26 cellular contexts compared by ENCODE assay signal in the genomic region with DNA sequence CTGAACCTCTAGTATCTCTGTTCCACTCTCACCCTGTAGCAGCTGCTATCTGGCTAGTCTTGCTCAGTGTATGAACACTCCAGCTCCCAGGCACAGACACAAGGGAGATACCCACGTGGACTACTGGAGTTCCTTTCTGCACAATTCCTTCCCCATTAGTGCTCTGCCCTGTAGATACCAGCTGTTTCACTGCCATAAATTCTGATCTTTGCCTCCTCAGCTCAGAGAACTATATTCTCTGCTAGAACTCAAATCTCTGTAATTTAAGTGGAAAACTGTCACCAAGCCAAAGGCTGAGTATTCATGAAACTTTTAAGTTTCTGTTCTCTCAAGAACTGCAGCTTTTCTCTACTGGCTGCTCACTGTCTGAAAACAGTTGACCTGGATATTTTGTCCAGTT.
DNase-seq lines count a peak whose midpoint lies in the region; TF ChIP-seq lines count a peak whose summit lies in the region.
"Had no signal": no experiment of that assay in that cellular context is flagged by ENCODE, and none has a peak within 500 bp of the region (broad histone marks: within the 10 kb centered on the region; RNA-seq: fewer than 3 reads in every experiment).

No MANE protein-coding gene starts in this region.

- H3K36me3 ChIP-seq in sigmoid colon (no peaks in the 10 kb centered on the region), mesendoderm (ENCODE audit: control insufficient read depth, insufficient read depth, low read length) (no peaks in the 10 kb centered on the region)
- H3K36me3 ChIP-seq: adrenal gland; BLaER1 treated with 17β-estradiol and CSF1 and Interleukin-3, amounts not matched to agents 10 nM and 100 nM; heart left ventricle had no signal

- H3K79me1 ChIP-seq in mesendoderm (ENCODE audit: low read length) = no peaks in the 10 kb centered on the region

- no peaks in the 10 kb centered on the region for H3K27me3 Mint-ChIP-seq in nephron (ENCODE audit: low read depth)
- H3K27me3 Mint-ChIP-seq: natural killer cell treated with Interleukin-12 subunit alpha and Interleukin-12 subunit beta and Interleukin-15 and Interleukin-18, amount 100 ng/mL, for 72 hours had no signal

- no peaks in the 10 kb centered on the region for H3K27me3 ChIP-seq in sigmoid colon
- H3K27me3 ChIP-seq in mesendoderm (ENCODE audit: insufficient read depth, low read length, poor library complexity) = no peaks in the 10 kb centered on the region
- H3K27me3 ChIP-seq: adrenal gland; BLaER1 treated with 17β-estradiol and CSF1 and Interleukin-3, amounts not matched to agents 10 nM and 100 nM; heart left ventricle; testis had no signal

- 22 to 63% methylated on average over 1 of the region's 1 CpG for WGBS in sigmoid colon, 2 donors
- WGBS in mesendoderm (ENCODE audit: extremely low coverage, insufficient coverage, low lambda C conversion rate) = no CpG with 5 or more reads among the region's 1 CpG

- TF ChIP-seq EP300 in sigmoid colon (IDR thresholded peaks at IDR 0.05) = no peak

- no peak overlapping the region for H3K4me2 ChIP-seq in mesendoderm (ENCODE audit: low read length)
- H3K4me2 ChIP-seq: BLaER1 treated with 17β-estradiol and CSF1 and Interleukin-3, amounts not matched to agents 10 nM and 100 nM; smooth muscle cell had no signal

- peak overlapping the region in 2 of 3 experiments; percentile 32 to 48 for H3K27ac Mint-ChIP-seq in nephron
- H3K27ac Mint-ChIP-seq: activated CD8-positive, alpha-beta T cell treated with anti-CD3 and anti-CD28 coated beads for 36 hours; activated naive CD4-positive, alpha-beta T cell treated with anti-CD3 and anti-CD28 coated beads for 36 hours; natural killer cell treated with Interleukin-12 subunit alpha and Interleukin-12 subunit beta and Interleukin-15 and Interleukin-18, amount 100 ng/mL, for 72 hours had no signal

- no peaks in the 10 kb centered on the region for H3K9me3 ChIP-seq in sigmoid colon
- H3K9me3 ChIP-seq: BLaER1 treated with 17β-estradiol and CSF1 and Interleukin-3, amounts not matched to agents 10 nM and 100 nM; heart left ventricle; testis had no signal

- no peak overlapping the region for H3K18ac ChIP-seq in mesendoderm (ENCODE audit: low read length)

- no peaks in the 10 kb centered on the region for H3K36me3 Mint-ChIP-seq in nephron (ENCODE audit: low read depth)
- H3K36me3 Mint-ChIP-seq: natural killer cell treated with Interleukin-12 subunit alpha and Interleukin-12 subunit beta and Interleukin-15 and Interleukin-18, amount 100 ng/mL, for 72 hours had no signal

- H4K5ac ChIP-seq in mesendoderm (ENCODE audit: low read length) = no peak overlapping the region

- H3K4ac ChIP-seq in mesendoderm (ENCODE audit: low read depth, low read length) = no peak overlapping the region

- TF ChIP-seq CTCF in nephron (IDR thresholded peaks at IDR 0.05; ENCODE audit: unreplicated experiment in 3 of 3) (no peak), sigmoid colon (IDR thresholded peaks at IDR 0.05) (no peak)

- no peak overlapping the region for H2BK120ac ChIP-seq in mesendoderm (ENCODE audit: low read depth, low read length)

- H3K9me3 Mint-ChIP-seq in nephron = peaks cover 5% of the 10 kb centered on the region
- H3K9me3 Mint-ChIP-seq: activated CD8-positive, alpha-beta T cell treated with anti-CD3 and anti-CD28 coated beads for 36 hours; activated naive CD4-positive, alpha-beta T cell treated with anti-CD3 and anti-CD28 coated beads for 36 hours; H9 had no signal

- no peak overlapping the region for H3K56ac ChIP-seq in mesendoderm (ENCODE audit: low read length)

- H3K23ac ChIP-seq in mesendoderm (ENCODE audit: low read length) = no peak overlapping the region

- H3K4me1 Mint-ChIP-seq in nephron = no peaks in the 10 kb centered on the region

- DNase-seq in AG08395 (ENCODE audit: low spot score) (peak; percentile 2), LHCN-M2 (ENCODE audit: low read depth) (peak; percentile 69), fibroblast of peridontal ligament (ENCODE audit: extremely low read depth) (peak; percentile 67), sigmoid colon (no peak), mesendoderm (no peak)
- no peak for DNase-seq in effector CD4-positive, alpha-beta T cell
- DNase-seq: activated CD8-positive, alpha-beta memory T cell treated with anti-CD3 and anti-CD28 coated beads, Interleukin-2, amount 50 U/mL, for 48 hours; activated CD8-positive, alpha-beta T cell treated with anti-CD3 and anti-CD28 coated beads for 36 hours; activated naive CD4-positive, alpha-beta T cell treated with anti-CD3 and anti-CD28 coated beads for 36 hours; adrenal gland; H9; heart left ventricle; kidney; midbrain; NCI-H1105 treated with DMSO at 0.1 percent for 48 hours; NCI-H1930; NCI-H345; Right ventricle myocardium superior; stimulated activated naive CD4-positive, alpha-beta T cell treated with Interleukin-2 at 50 U/mL for 16 hours; T-helper 2 cell; testis had no signal

- no peak overlapping the region for H2BK15ac ChIP-seq in mesendoderm (replicated peaks; ENCODE audit: low read depth)

- H3K27ac ChIP-seq in sigmoid colon = no peak overlapping the region
- no peak overlapping the region for H3K27ac ChIP-seq in mesendoderm (ENCODE audit: low read depth, low read length)
- H3K27ac ChIP-seq: adrenal gland; BLaER1 treated with 17β-estradiol and CSF1 and Interleukin-3, amounts not matched to agents 10 nM and 100 nM; heart left ventricle; testis had no signal

- no peak overlapping the region for H3K4me3 Mint-ChIP-seq in nephron
- H3K4me3 Mint-ChIP-seq: activated CD8-positive, alpha-beta T cell treated with anti-CD3 and anti-CD28 coated beads for 36 hours; activated naive CD4-positive, alpha-beta T cell treated with anti-CD3 and anti-CD28 coated beads for 36 hours; H9; natural killer cell treated with Interleukin-12 subunit alpha and Interleukin-12 subunit beta and Interleukin-15 and Interleukin-18, amount 100 ng/mL, for 72 hours had no signal

- no peak for TF ChIP-seq POLR2A in sigmoid colon (IDR thresholded peaks at IDR 0.05)

- intact Hi-C loops in sigmoid colon (cut with DNase I) = no loop called here

- H4K8ac ChIP-seq in mesendoderm (ENCODE audit: low read depth, low read length) = no peak overlapping the region

- no peak overlapping the region for H2AK5ac ChIP-seq in mesendoderm (ENCODE audit: low read length)

- H2BK5ac ChIP-seq in mesendoderm (ENCODE audit: low read length) = no peak overlapping the region

- H3K9ac ChIP-seq in mesendoderm (ENCODE audit: low read length) = no peak overlapping the region
- H3K9ac ChIP-seq: BLaER1 treated with 17β-estradiol and CSF1 and Interleukin-3, amounts not matched to agents 10 nM and 100 nM had no signal

- H3K4me3 ChIP-seq in sigmoid colon (no peak overlapping the region), mesendoderm (ENCODE audit: low read length) (no peak overlapping the region)
- H3K4me3 ChIP-seq: adrenal gland; BLaER1 treated with 17β-estradiol and CSF1 and Interleukin-3, amounts not matched to agents 10 nM and 100 nM; heart left ventricle; K562; smooth muscle cell; testis had no signal

- no peaks in the 10 kb centered on the region for H3K4me1 ChIP-seq in sigmoid colon
- H3K4me1 ChIP-seq in mesendoderm (ENCODE audit: control insufficient read depth, low read depth, low read length) = no peaks in the 10 kb centered on the region
- H3K4me1 ChIP-seq: adrenal gland; BLaER1 treated with 17β-estradiol and CSF1 and Interleukin-3, amounts not matched to agents 10 nM and 100 nM; heart left ventricle; testis had no signal

- no peaks in the 10 kb centered on the region for H3K79me2 ChIP-seq in mesendoderm (ENCODE audit: control insufficient read depth, insufficient read depth, low read length)

Comparison
In these comparisons a context has a peak if more than half of its experiments do, and no peak if none do; other contexts are left out.
1. DNase-seq: peak in AG08395 (single experiment), LHCN-M2 (single experiment) and fibroblast of peridontal ligament (single experiment); none in sigmoid colon (single experiment), effector CD4-positive, alpha-beta T cell (single experiment) and mesendoderm (single experiment).